10 cellular contexts compared by ENCODE assay signal in the genomic region with DNA sequence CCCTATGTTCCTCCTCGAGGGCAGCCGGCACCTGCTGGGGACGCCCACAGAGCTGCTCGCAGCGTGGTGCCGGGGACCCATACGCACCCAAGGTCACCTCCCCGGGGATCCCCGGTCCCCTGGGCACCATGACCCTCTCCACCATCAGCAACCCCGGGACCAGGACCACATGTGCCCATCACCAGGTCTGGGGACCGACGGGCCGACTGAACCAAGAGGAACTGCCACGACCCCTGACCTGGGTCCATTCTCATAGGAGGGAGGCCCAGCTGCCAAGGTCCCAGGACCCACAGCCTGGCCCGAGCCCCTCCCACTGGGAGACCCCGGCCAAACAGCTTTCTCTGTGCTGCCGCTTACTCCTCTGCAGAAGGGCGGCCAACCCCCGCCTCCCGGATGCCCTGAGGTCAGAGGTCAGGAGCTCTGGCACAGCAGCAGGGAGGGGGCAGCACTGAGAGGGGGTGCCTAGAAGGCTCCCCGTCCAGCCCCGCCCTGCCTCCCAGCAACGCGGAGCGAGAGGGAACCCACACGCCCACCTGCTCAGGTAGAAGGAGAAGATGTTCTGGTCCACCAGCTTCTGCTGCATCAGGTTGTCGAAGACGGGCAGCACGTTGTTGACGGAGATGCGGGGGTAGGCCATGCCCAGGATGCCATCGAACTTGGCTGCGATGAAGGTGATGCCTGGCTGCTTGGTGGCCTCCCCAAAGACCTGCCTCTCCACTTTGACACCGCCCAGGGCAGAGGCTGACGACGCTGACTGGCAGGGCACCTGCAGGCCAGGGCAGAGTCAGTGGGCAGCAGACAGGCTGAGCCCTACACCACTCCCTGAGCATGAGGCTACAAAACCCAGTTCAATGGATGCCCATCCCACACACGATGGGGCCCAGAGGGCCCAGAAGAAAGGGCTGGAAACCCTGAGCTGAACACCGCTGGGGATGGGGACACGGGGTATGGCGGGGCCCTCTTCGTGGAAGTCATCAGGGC. TPM values are rescaled to one million over a fixed set of nuclear protein-coding genes. Genes with fewer than 3 reads are reported as not detected.
A peak's percentile ranks its signal among the peaks of the same experiment; 100 is the strongest.
DNase-seq lines count a peak whose midpoint lies in the region; ATAC-seq and TF ChIP-seq lines count a peak whose summit lies in the region.
"Had no signal": no experiment of that assay in that cellular context is flagged by ENCODE, and none has a peak within 500 bp of the region (broad histone marks: within the 10 kb centered on the region; RNA-seq: fewer than 3 reads in every experiment).

No MANE protein-coding gene starts in this region.

- H3K9me3 Mint-ChIP-seq in WTC11, result no peaks in the 10 kb centered on the region
- no peaks in the 10 kb centered on the region for H3K9me3 Mint-ChIP-seq in endothelial cell (ENCODE audit: unreplicated experiment)
- H3K9me3 Mint-ChIP-seq: neural progenitor cell had no signal

- peaks cover 65% of the 10 kb centered on the region for H4K20me1 ChIP-seq in DND-41 (ENCODE audit: insufficient read depth, low read length)

- H3K27me3 ChIP-seq in DND-41 (ENCODE audit: insufficient read depth, low read length, poor library complexity) (no peaks in the 10 kb centered on the region), heart right ventricle (no peaks in the 10 kb centered on the region), skeletal muscle tissue (ENCODE audit: control insufficient read depth in 3 of 3, insufficient read depth in 3 of 3, low read length in 3 of 3) (no peaks in the 10 kb centered on the region)
- H3K27me3 ChIP-seq: neural progenitor cell had no signal

- H3K27me3 Mint-ChIP-seq in WTC11 (ENCODE audit: low read depth) (no peaks in the 10 kb centered on the region), endothelial cell (ENCODE audit: unreplicated experiment) (peaks cover 9% of the 10 kb centered on the region)

- TF ChIP-seq CTCF in DND-41 (IDR thresholded peaks at IDR 0.05; ENCODE audit: borderline replicate concordance, extremely low read depth, low read length, poor library complexity, severe bottlenecking) (no peak), WTC11 (IDR thresholded peaks at IDR 0.05) (no peak), heart right ventricle (IDR thresholded peaks at IDR 0.05) (no peak), endothelial cell (IDR thresholded peaks at IDR 0.05; ENCODE audit: unreplicated experiment) (no peak)

- ATAC-seq in DND-41 (ENCODE audit: insufficient read depth, low read depth) (no peak; the same call in 2 of the 3 replicates), WTC11 (peak; percentile 39), heart right ventricle (no peak), GM19455 (IDR thresholded peaks at IDR 0.05; ENCODE audit: unreplicated experiment) (no peak)

- H3K27ac ChIP-seq in DND-41 (ENCODE audit: low read length) (peak overlapping the region; percentile 66), heart right ventricle (peak overlapping the region; percentile 10 to 98 (median 79)), skeletal muscle tissue (ENCODE audit: low read depth, low read length) (peak overlapping the region; percentile 36)
- H3K27ac ChIP-seq: neural progenitor cell had no signal

- H3K4me2 ChIP-seq in DND-41 (ENCODE audit: insufficient read depth, low read length), result peak overlapping the region; percentile 91
- H3K4me2 ChIP-seq: neural progenitor cell had no signal

- H3K4me1 Mint-ChIP-seq in WTC11, result no peaks in the 10 kb centered on the region
- peaks cover 4% of the 10 kb centered on the region for H3K4me1 Mint-ChIP-seq in endothelial cell (ENCODE audit: unreplicated experiment)
- H3K4me1 Mint-ChIP-seq: neural progenitor cell had no signal

- DNase-seq in DND-41 (no peak), WTC11 (ENCODE audit: low spot score) (no peak), heart right ventricle (no peak), DMS 273 (lab: John Stamatoyannopoulos, UW; ENCODE audit: unreplicated experiment) (no peak), endothelial cell (ENCODE audit: low spot score) (no peak), mucosa of gallbladder (ENCODE audit: low spot score) (no peak)
- DNase-seq: NCI-H226 had no signal

- H3K9ac ChIP-seq in DND-41 (ENCODE audit: low read depth, low read length) (peak overlapping the region; percentile 46), skeletal muscle tissue (ENCODE audit: low read depth in 1 of 3, low read length in 3 of 3) (peak overlapping the region in 1 of 3 donors; percentile 25)
- H3K9ac ChIP-seq: neural progenitor cell had no signal

- H3K4me1 ChIP-seq in DND-41 (ENCODE audit: insufficient read depth, low read length), result peaks cover 56% of the 10 kb centered on the region
- H3K4me1 ChIP-seq in heart right ventricle, result peaks cover 38 to 90% (median 79%) of the 10 kb centered on the region in 9 donors
- H3K4me1 ChIP-seq in skeletal muscle tissue (ENCODE audit: control insufficient read depth in 3 of 3, insufficient read depth in 3 of 3, low read length in 3 of 3), result peaks cover 64 to 97% (median 83%) of the 10 kb centered on the region in 3 donors
- H3K4me1 ChIP-seq: neural progenitor cell had no signal

- H3K36me3 Mint-ChIP-seq in WTC11 (no peaks in the 10 kb centered on the region), endothelial cell (ENCODE audit: low read depth, unreplicated experiment) (no peaks in the 10 kb centered on the region)
- H3K36me3 Mint-ChIP-seq: neural progenitor cell had no signal

- H3K4me3 Mint-ChIP-seq in WTC11, result no peak overlapping the region
- H3K4me3 Mint-ChIP-seq in endothelial cell (ENCODE audit: unreplicated experiment), result no peak overlapping the region
- H3K4me3 Mint-ChIP-seq: neural progenitor cell had no signal

- peaks cover 37% of the 10 kb centered on the region for H3K79me2 ChIP-seq in DND-41 (ENCODE audit: insufficient read depth, low read length)

- no peak overlapping the region for H2AFZ ChIP-seq in DND-41 (ENCODE audit: low read depth, low read length)
- H2AFZ ChIP-seq: neural progenitor cell had no signal

- WGBS in heart right ventricle, 2 donors, result 87 to 90% methylated on average over 41 of the region's 41 CpGs

- POLR2A ChIA-PET in WTC11 (lab: Charles Lee), result interaction anchor here (0.8 kb wide), 1 partner anchor 10 kb away, joined by 3 read pairs; no protein-coding TSS in a partner anchor

- H3K9me3 ChIP-seq in DND-41 (ENCODE audit: insufficient read depth, low read length, severe bottlenecking) (no peaks in the 10 kb centered on the region), heart right ventricle (no peaks in the 10 kb centered on the region), skeletal muscle tissue (ENCODE audit: control insufficient read depth in 3 of 3, low read length in 3 of 3) (no peaks in the 10 kb centered on the region)

- CTCF ChIA-PET in WTC11 (lab: Charles Lee), result interaction anchor here (0.8 to 2.1 kb wide), 3 partner anchors 63 to 104 kb away, joined by 5 to 6 read pairs (median 5); no protein-coding TSS in a partner anchor

- intact Hi-C loops in heart right ventricle (cut with DNase I), result loop anchor here in 3 of 10 donors (5.0 to 10.0 kb wide), 3 partner anchors 50 to 545 kb away; a partner anchor contains a TSS

- no peak overlapping the region for H3K4me3 ChIP-seq in DND-41 (ENCODE audit: low read depth in 1 of 2, low read length in 2 of 2)
- H3K4me3 ChIP-seq in heart right ventricle, result peak overlapping the region in 1 of 10 donors; percentile 37
- H3K4me3 ChIP-seq in skeletal muscle tissue (ENCODE audit: low read length in 3 of 3), result no peak overlapping the region
- H3K4me3 ChIP-seq: neural progenitor cell had no signal

- H3K36me3 ChIP-seq in DND-41 (ENCODE audit: insufficient read depth, low read length), result peaks cover 98% of the 10 kb centered on the region
- H3K36me3 ChIP-seq in heart right ventricle, result peaks cover 0 to 88% (median 44%) of the 10 kb centered on the region in 9 donors
- H3K36me3 ChIP-seq in skeletal muscle tissue (ENCODE audit: control insufficient read depth in 3 of 3, insufficient read depth in 3 of 3, low read length in 3 of 3), result peaks cover 55 to 75% (median 60%) of the 10 kb centered on the region in 3 donors
- H3K36me3 ChIP-seq: neural progenitor cell had no signal

- H3K27ac Mint-ChIP-seq in WTC11 (no peak overlapping the region), endothelial cell (ENCODE audit: unreplicated experiment) (no peak overlapping the region)
- H3K27ac Mint-ChIP-seq: neural progenitor cell had no signal

TF ChIP-seq in WTC11, 78 proteins besides CTCF, POLR2A, EP300 and RAD21 (continues in another document):
- TF ChIP-seq, protein P1, sequence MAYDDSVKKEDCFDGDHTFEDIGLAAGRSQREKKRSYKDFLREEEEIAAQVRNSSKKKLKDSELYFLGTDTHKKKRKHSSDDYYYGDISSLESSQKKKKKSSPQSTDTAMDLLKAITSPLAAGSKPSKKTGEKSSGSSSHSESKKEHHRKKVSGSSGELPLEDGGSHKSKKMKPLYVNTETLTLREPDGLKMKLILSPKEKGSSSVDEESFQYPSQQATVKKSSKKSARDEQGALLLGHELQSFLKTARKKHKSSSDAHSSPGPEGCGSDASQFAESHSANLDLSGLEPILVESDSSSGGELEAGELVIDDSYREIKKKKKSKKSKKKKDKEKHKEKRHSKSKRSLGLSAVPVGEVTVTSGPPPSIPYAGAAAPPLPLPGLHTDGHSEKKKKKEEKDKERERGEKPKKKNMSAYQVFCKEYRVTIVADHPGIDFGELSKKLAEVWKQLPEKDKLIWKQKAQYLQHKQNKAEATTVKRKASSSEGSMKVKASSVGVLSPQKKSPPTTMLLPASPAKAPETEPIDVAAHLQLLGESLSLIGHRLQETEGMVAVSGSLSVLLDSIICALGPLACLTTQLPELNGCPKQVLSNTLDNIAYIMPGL (CRISPR knock-in tag; IDR thresholded peaks at IDR 0.05), result no peak
- TF ChIP-seq TEAD1 (CRISPR knock-in tag; IDR thresholded peaks at IDR 0.05) (no peak), FOXP1 (CRISPR knock-in tag; IDR thresholded peaks at IDR 0.05; ENCODE audit: borderline replicate concordance) (no peak)

RNA-seq across cellular contexts. Expression of a gene that starts 6.6 kb away (rescaled TPM):
- 194 to 199 TPM (median 198 TPM) in 3 replicates for total RNA-seq in WTC11 (2021)
- 1,000 to 10,000 TPM in 2 of 10 donors, 100 to 1,000 TPM in 8; 501 to 1,070 (median 786) TPM for total RNA-seq in heart right ventricle
- polyA plus RNA-seq in heart right ventricle, result 100 to 1,000 TPM; 431 to 976 TPM
- total RNA-seq in skeletal muscle tissue, result 44.9 TPM
- total RNA-seq in endothelial cell (ENCODE audit: unreplicated experiment), result 224 TPM
- 2,163 TPM for total RNA-seq in mucosa of gallbladder

RNA-seq across cellular contexts. Expression of a gene that starts 6.7 kb away (rescaled TPM):
- total RNA-seq in WTC11 (2021) (0.80 to 1.7 TPM (median 1.3 TPM) in 3 replicates), heart right ventricle (1 to 10 TPM in 4 of 10 donors, under 1 TPM in 6; 0.18 to 2.4 (median 0.42) TPM), skeletal muscle tissue (not detected), endothelial cell (ENCODE audit: unreplicated experiment) (0.64 TPM), mucosa of gallbladder (13.9 TPM)
- under 1 TPM; 0.07 to 0.80 TPM for polyA plus RNA-seq in heart right ventricle
